8 cellular contexts compared by ENCODE assay signal in the genomic region with DNA sequence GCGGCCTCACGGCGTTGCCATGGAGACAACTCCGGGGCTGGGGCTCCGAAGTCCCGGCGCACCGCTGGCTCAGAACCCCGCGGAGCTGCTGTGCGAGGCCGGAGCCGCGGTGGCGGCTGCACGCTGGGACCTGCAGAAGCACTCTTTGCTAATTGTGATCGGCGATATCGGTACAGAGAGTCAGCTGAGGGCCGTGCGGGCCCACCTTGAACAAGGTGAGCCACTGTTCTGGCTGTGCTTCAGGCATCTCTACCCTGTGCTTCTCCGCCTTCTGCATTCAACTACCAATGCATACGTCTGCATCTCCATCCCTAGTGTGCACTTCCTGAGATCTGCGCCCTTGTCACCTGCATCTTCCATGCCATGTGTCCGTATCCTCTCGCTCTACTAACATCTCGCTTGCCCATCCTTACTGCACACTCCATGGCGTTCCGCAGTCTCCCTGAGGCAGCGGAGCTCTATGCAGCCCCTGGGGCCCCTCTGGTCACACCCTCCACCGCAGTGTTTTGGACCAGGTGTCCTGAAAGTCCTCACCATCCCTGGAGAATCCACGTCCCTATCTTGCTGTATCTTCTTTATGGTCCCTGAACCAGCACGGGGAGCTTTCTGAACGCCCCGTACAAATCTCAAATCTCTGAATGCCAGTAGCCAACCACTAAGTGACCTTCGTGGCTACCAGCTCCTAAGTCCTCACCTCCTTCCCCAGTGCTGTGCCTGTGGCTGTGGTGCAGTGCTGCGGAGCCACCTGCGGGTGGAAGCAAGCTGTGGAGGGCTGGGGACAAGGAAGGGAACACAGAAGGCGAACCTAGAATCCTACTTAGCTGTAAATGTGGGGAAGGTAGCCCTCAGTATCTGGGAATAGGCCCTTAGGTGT. TPM values are rescaled to one million over a fixed set of nuclear protein-coding genes. Genes with fewer than 3 reads are reported as not detected.
A peak's percentile ranks its signal among the peaks of the same experiment; 100 is the strongest.
DNase-seq lines count a peak whose midpoint lies in the region; ATAC-seq and TF ChIP-seq lines count a peak whose summit lies in the region.

No MANE protein-coding gene starts in this region.

- no peaks in the 10 kb centered on the region for H3K9me2 ChIP-seq in neural cell (ENCODE audit: insufficient read depth, low read length)

- H3K4me3 ChIP-seq in HUES64 (ENCODE audit: low read length) (peak overlapping the region; percentile 90), endocrine pancreas (ENCODE audit: control insufficient read depth, insufficient read depth, low read length) (peak overlapping the region; percentile 37), neural cell (ENCODE audit: low read length) (peak overlapping the region; percentile 84)

- peak; percentile 73 for TF ChIP-seq RAD21 in neural cell (conservative IDR thresholded peaks at IDR 0.05)

- H3K4me1 ChIP-seq in HUES64 (ENCODE audit: insufficient read depth, low read length), result peaks cover 19% of the 10 kb centered on the region
- H3K4me1 ChIP-seq in endocrine pancreas (ENCODE audit: control insufficient read depth, insufficient read depth, low read length), result peaks cover 5% of the 10 kb centered on the region

- DNase-seq in NCI-H1417 (lab: John Stamatoyannopoulos, UW) (peak; percentile 37 to 76 (median 69)), NCI-H1417 treated with DMSO at 0.1 percent for 48 hours (lab: John Stamatoyannopoulos, UW) (no peak), SW480 (ENCODE audit: low spot score) (peak; percentile 56), cerebellar nuclear complex (lab: John Stamatoyannopoulos, UW) (no peak)

- no peak overlapping the region for H3K27ac ChIP-seq in HUES64 (ENCODE audit: low read depth, low read length)
- H3K27ac ChIP-seq in neural cell (ENCODE audit: low read length), result peak overlapping the region; percentile 100

- H3K9me3 ChIP-seq in HUES64 (ENCODE audit: insufficient read depth, low read depth, low read length) (no peaks in the 10 kb centered on the region), endocrine pancreas (ENCODE audit: control insufficient read depth, low read length) (no peaks in the 10 kb centered on the region), neural cell (ENCODE audit: low read length) (no peaks in the 10 kb centered on the region)

- no peaks in the 10 kb centered on the region for H4K20me1 ChIP-seq in neural cell (ENCODE audit: insufficient read depth)

- peaks cover 13% of the 10 kb centered on the region for H3F3A ChIP-seq in neural cell (ENCODE audit: insufficient read depth, low read length, poor library complexity, severe bottlenecking)

- TF ChIP-seq EP300 in neural cell (conservative IDR thresholded peaks at IDR 0.05; ENCODE audit: poor library complexity, severe bottlenecking), result no peak

- no peak overlapping the region for H2AFZ ChIP-seq in neural cell (ENCODE audit: low read depth, low read length)

- 7% methylated on average over 39 of the region's 39 CpGs for WGBS in HUES64

- H3K4me2 ChIP-seq in neural cell (ENCODE audit: low read length), result peak overlapping the region; percentile 97

- H3K79me2 ChIP-seq in neural cell (replicated peaks; ENCODE audit: insufficient read depth, low read length), result peaks cover 34% of the 10 kb centered on the region

- TF ChIP-seq CTCF in neural cell (IDR thresholded peaks at IDR 0.05; ENCODE audit: poor library complexity, severe bottlenecking), result peak; percentile 76

- H3K9ac ChIP-seq in HUES64 (ENCODE audit: low read depth, low read length), result no peak overlapping the region
- H3K9ac ChIP-seq in endocrine pancreas (ENCODE audit: control insufficient read depth, insufficient read depth, low read length), result peak overlapping the region; percentile 36
- H3K9ac ChIP-seq in neural cell (ENCODE audit: low read length), result peak overlapping the region; percentile 92

- no peak for ATAC-seq in GM18861 (IDR thresholded peaks at IDR 0.05; ENCODE audit: unreplicated experiment)

- peaks cover 22% of the 10 kb centered on the region for H3K27me3 ChIP-seq in HUES64 (ENCODE audit: insufficient read depth, low read length)
- no peaks in the 10 kb centered on the region for H3K27me3 ChIP-seq in endocrine pancreas (ENCODE audit: control insufficient read depth, insufficient read depth, low read length)
- no peaks in the 10 kb centered on the region for H3K27me3 ChIP-seq in neural cell (ENCODE audit: insufficient read depth, low read depth, low read length)

- H3K36me3 ChIP-seq in HUES64 (ENCODE audit: insufficient read depth, low read length) (no peaks in the 10 kb centered on the region), endocrine pancreas (ENCODE audit: control insufficient read depth, insufficient read depth, low read length) (no peaks in the 10 kb centered on the region), neural cell (ENCODE audit: insufficient read depth, low read length) (no peaks in the 10 kb centered on the region)

TF ChIP-seq in neural cell, 6 proteins besides CTCF, POLR2A, EP300 and RAD21:
- TF ChIP-seq MXI1 (conservative IDR thresholded peaks at IDR 0.05; ENCODE audit: poor library complexity, severe bottlenecking) (peak; percentile 95), TAF1 (IDR thresholded peaks at IDR 0.05; ENCODE audit: low read depth) (peak; percentile 72), SMC3 (conservative IDR thresholded peaks at IDR 0.05; ENCODE audit: poor library complexity) (peak; percentile 70), POLR2AphosphoS5 (IDR thresholded peaks at IDR 0.05) (peak; percentile 69), EZH2 (IDR thresholded peaks at IDR 0.05; ENCODE audit: borderline replicate concordance, insufficient read depth, low read length, poor library complexity, severe bottlenecking) (no peak)
- TF ChIP-seq, protein P1, sequence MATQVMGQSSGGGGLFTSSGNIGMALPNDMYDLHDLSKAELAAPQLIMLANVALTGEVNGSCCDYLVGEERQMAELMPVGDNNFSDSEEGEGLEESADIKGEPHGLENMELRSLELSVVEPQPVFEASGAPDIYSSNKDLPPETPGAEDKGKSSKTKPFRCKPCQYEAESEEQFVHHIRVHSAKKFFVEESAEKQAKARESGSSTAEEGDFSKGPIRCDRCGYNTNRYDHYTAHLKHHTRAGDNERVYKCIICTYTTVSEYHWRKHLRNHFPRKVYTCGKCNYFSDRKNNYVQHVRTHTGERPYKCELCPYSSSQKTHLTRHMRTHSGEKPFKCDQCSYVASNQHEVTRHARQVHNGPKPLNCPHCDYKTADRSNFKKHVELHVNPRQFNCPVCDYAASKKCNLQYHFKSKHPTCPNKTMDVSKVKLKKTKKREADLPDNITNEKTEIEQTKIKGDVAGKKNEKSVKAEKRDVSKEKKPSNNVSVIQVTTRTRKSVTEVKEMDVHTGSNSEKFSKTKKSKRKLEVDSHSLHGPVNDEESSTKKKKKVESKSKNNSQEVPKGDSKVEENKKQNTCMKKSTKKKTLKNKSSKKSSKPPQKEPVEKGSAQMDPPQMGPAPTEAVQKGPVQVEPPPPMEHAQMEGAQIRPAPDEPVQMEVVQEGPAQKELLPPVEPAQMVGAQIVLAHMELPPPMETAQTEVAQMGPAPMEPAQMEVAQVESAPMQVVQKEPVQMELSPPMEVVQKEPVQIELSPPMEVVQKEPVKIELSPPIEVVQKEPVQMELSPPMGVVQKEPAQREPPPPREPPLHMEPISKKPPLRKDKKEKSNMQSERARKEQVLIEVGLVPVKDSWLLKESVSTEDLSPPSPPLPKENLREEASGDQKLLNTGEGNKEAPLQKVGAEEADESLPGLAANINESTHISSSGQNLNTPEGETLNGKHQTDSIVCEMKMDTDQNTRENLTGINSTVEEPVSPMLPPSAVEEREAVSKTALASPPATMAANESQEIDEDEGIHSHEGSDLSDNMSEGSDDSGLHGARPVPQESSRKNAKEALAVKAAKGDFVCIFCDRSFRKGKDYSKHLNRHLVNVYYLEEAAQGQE (IDR thresholded peaks at IDR 0.05; ENCODE audit: borderline replicate concordance), result no peak

RNA-seq across cellular contexts. Expression of a gene that starts 6.2 kb away (rescaled TPM):
- 3.7 TPM for polyA plus RNA-seq in HUES64 (2013, experiment 1 of 2)
- 3.2 TPM for polyA plus RNA-seq in HUES64 (2013, experiment 2 of 2)
- 3.4 and 5.1 TPM in 2 replicates for polyA plus RNA-seq in neural cell
- 39.2 and 46.9 TPM in 2 replicates for polyA minus RNA-seq in neural cell

RNA-seq across cellular contexts. Expression of a gene that starts 18.3 kb away (rescaled TPM):
- 49.3 TPM for polyA plus RNA-seq in HUES64 (2013, experiment 1 of 2)
- polyA plus RNA-seq in HUES64 (2013, experiment 2 of 2), result 41.8 TPM
- polyA plus RNA-seq in neural cell, result 98.7 and 114 TPM in 2 replicates
- 331 and 336 TPM in 2 replicates for polyA minus RNA-seq in neural cell

Comparison
In these comparisons a context has a peak if more than half of its experiments do, and no peak if none do; other contexts are left out.
1. DNase-seq: peak in NCI-H1417 (3 of 3) and SW480 (single experiment); none in NCI-H1417 treated with DMSO at 0.1 percent for 48 hours (single experiment) and cerebellar nuclear complex (0 of 2).
2. H3K4me3 ChIP-seq: peak in every context shown above with its lines; median percentile 90 in HUES64; 84 in neural cell; 37 in endocrine pancreas.